ENCODE assay signal across 8 cellular contexts in genomic region chr6:161228911-161229591, GRCh38. TPM values are rescaled to one million over a fixed set of nuclear protein-coding genes. Genes with fewer than 3 reads are reported as not detected.
DNase-seq lines count a peak whose midpoint lies in the region; ATAC-seq and TF ChIP-seq lines count a peak whose summit lies in the region.

No MANE protein-coding gene starts in this region.

- H3K79me2 ChIP-seq in Karpas-422 (ENCODE audit: low read length) = no peaks in the 10 kb centered on the region

- H3K4me2 ChIP-seq in Karpas-422 (ENCODE audit: low read depth, low read length, poor library complexity, severe bottlenecking) = no peak overlapping the region

- peak overlapping the region; percentile 32 for H3K4me3 Mint-ChIP-seq in chondrocyte (ENCODE audit: unreplicated experiment)

- H2AFZ ChIP-seq in Karpas-422 (ENCODE audit: low read length) = no peak overlapping the region

- DNase-seq in AG04450 (ENCODE audit: low read depth, low spot score) (peak; percentile 65), NB4 (ENCODE audit: low read depth) (peak; percentile 40), chondrocyte (ENCODE audit: low spot score) (no peak), middle frontal gyrus (ENCODE audit: extremely low spot score, low spot score) (peak; percentile 45), Karpas-422 (no peak), HUDEP-2 (lab: John Stamatoyannopoulos, UW; ENCODE audit: unreplicated experiment in 76 of 76) (no peak)

- H3K27ac ChIP-seq in AG04450 (ENCODE audit: low read depth, low read length) = peak overlapping the region; percentile 89
- H3K27ac ChIP-seq in Karpas-422 (ENCODE audit: low read length) = no peak overlapping the region

- TF ChIP-seq CTCF in AG04450 (IDR thresholded peaks at IDR 0.05; ENCODE audit: low read depth, low read length) (no peak), NB4 (IDR thresholded peaks at IDR 0.05; ENCODE audit: low read depth, low read length) (no peak), chondrocyte (IDR thresholded peaks at IDR 0.05) (no peak)

- peaks cover 9% of the 10 kb centered on the region for H3K4me1 ChIP-seq in Karpas-422 (ENCODE audit: low read length)

- no peaks in the 10 kb centered on the region; the same call in 1 of the 2 replicates for H3K9me3 ChIP-seq in AG04450 (ENCODE audit: control insufficient read depth, insufficient read depth, low read length)
- H3K9me3 ChIP-seq in Karpas-422 (ENCODE audit: low read length) = no peaks in the 10 kb centered on the region

- POLR2A ChIA-PET in AG04450 (lab: Yijun Ruan, JAX) = interaction anchor here (0.9 to 2.9 kb wide), 3 partner anchors 14 to 45 kb away, joined by 4 to 9 read pairs (median 5); partner anchors contain the start of gene AGPAT4

- no peaks in the 10 kb centered on the region for H4K20me1 ChIP-seq in Karpas-422 (ENCODE audit: insufficient read depth, low read depth, low read length)

- H3K27me3 ChIP-seq in AG04450 (ENCODE audit: control insufficient read depth, insufficient read depth, low read length) = no peaks in the 10 kb centered on the region
- no peaks in the 10 kb centered on the region for H3K27me3 ChIP-seq in Karpas-422 (ENCODE audit: low read length)

- no peaks in the 10 kb centered on the region for H3K27me3 Mint-ChIP-seq in chondrocyte (ENCODE audit: low read depth)

- peaks cover 3% of the 10 kb centered on the region for H3K9me3 Mint-ChIP-seq in chondrocyte (ENCODE audit: low read depth)

- ATAC-seq in GM21423 (IDR thresholded peaks at IDR 0.05; ENCODE audit: unreplicated experiment) = peak; percentile 61
- ATAC-seq in HG03196 (IDR thresholded peaks at IDR 0.05; ENCODE audit: unreplicated experiment) = no peak

- peak overlapping the region; percentile 15; the same call in 1 of the 2 replicates for H3K4me3 ChIP-seq in AG04450 (ENCODE audit: low read depth, low read length)
- no peak overlapping the region for H3K4me3 ChIP-seq in NB4 (ENCODE audit: low read depth, low read length)
- no peak overlapping the region for H3K4me3 ChIP-seq in Karpas-422 (ENCODE audit: low read length)

- CTCF ChIA-PET in AG04450 (lab: Charles Lee) = interaction anchor here (1.2 kb wide), 1 partner anchor 14 kb away, joined by 8 read pairs; no protein-coding TSS in a partner anchor

- H3K36me3 ChIP-seq in Karpas-422 (ENCODE audit: insufficient read depth, low read length) = no peaks in the 10 kb centered on the region

- H3K4me1 Mint-ChIP-seq in chondrocyte (ENCODE audit: low read depth) = peaks cover 40% of the 10 kb centered on the region

- peak overlapping the region; percentile 83 for H3K27ac Mint-ChIP-seq in chondrocyte (ENCODE audit: unreplicated experiment)

- H3K9ac ChIP-seq in Karpas-422 (ENCODE audit: low read length) = no peak overlapping the region

- H3K9me2 ChIP-seq in Karpas-422 (replicated peaks; ENCODE audit: insufficient read depth, low read length) = no peaks in the 10 kb centered on the region

- peaks cover 6% of the 10 kb centered on the region for H3K36me3 Mint-ChIP-seq in chondrocyte (ENCODE audit: low read depth)

- no peak for TF ChIP-seq POLR2A in NB4 (IDR thresholded peaks at IDR 0.05; ENCODE audit: extremely low read depth, insufficient read length)

RNA-seq across cellular contexts. Expression of gene AGPAT4, which starts 44.8 kb away (rescaled TPM):
- polyA plus RNA-seq in AG04450 (2011; rRNA removed) = 7.8 and 10.0 TPM in 2 replicates
- 11.9 and 21.1 TPM in 2 replicates for polyA minus RNA-seq in AG04450 (2011; rRNA and poly(A)+ RNA removed)
- 11.9 to 14.2 TPM (median 12.6 TPM) in 3 replicates for total RNA-seq in chondrocyte
- 2.1 and 6.2 TPM in 2 replicates for total RNA-seq in Karpas-422 (2014; rRNA removed; shearing (Covaris generic); ENCODE audit: low replicate concordance)

Comparison
In these comparisons a context has a peak if more than half of its experiments do, and no peak if none do; other contexts are left out.
1. DNase-seq: peak in AG04450 (single experiment), NB4 (single experiment) and middle frontal gyrus (single experiment); none in chondrocyte (single experiment), Karpas-422 (single experiment) and HUDEP-2 (0 of 76).